ENCODE assay signal across 1 cellular context in genomic region chr3:97269202-97269601, GRCh38.
TF ChIP-seq lines count a peak whose summit lies in the region.

No MANE protein-coding gene starts in this region.

TF ChIP-seq in GM23338, 12 proteins besides CTCF, POLR2A, EP300 and RAD21 (continued from another document):
- TF ChIP-seq ZNF462 (CRISPR knock-in tag; IDR thresholded peaks at IDR 0.05) (peak; percentile 64), NANOG (IDR thresholded peaks at IDR 0.05; ENCODE audit: borderline replicate concordance) (peak; percentile 93), EZH2 (IDR thresholded peaks at IDR 0.05; ENCODE audit: low read depth, unreplicated experiment) (no peak)
